ENCODE assay signal across 14 cellular contexts in genomic region chr14:38042356-38042755, GRCh38.
DNase-seq lines count a peak whose midpoint lies in the region; ATAC-seq, FAIRE-seq and TF ChIP-seq lines count a peak whose summit lies in the region.
"Had no signal": no experiment of that assay in that cellular context is flagged by ENCODE, and none has a peak within 500 bp of the region (broad histone marks: within the 10 kb centered on the region; RNA-seq: fewer than 3 reads in every experiment).

No MANE protein-coding gene starts in this region.

- no peak for TF ChIP-seq EP300 in A549 (IDR thresholded peaks at IDR 0.05)

- in situ Hi-C loops in astrocyte of the spinal cord (cut with HindIII; ENCODE audit: low sequenced_read_pairs) = no loop called here

- no peaks in the 10 kb centered on the region for H3K4me1 ChIP-seq in A549
- H3K4me1 ChIP-seq in naive thymus-derived CD4-positive, alpha-beta T cell (ENCODE audit: control insufficient read depth in 2 of 2, insufficient read depth in 2 of 2, low read length in 2 of 2) = peaks cover 0 to 13% of the 10 kb centered on the region in 2 donors
- H3K4me1 ChIP-seq: parathyroid adenoma had no signal

- no peak overlapping the region for H3K27ac Mint-ChIP-seq in naive thymus-derived CD4-positive, alpha-beta T cell
- H3K27ac Mint-ChIP-seq: activated naive CD4-positive, alpha-beta T cell treated with anti-CD3 and anti-CD28 coated beads, Interleukin-2, amount 50 U/mL, for 24 hours; H9 had no signal

- POLR2A ChIA-PET in A549 (lab: Yijun Ruan, JAX) = no interaction called here
- POLR2A ChIA-PET in naive thymus-derived CD4-positive, alpha-beta T cell (lab: Charles Lee) = interaction anchor here (0.6 kb wide), 1 partner anchor 18 kb away, joined by 3 read pairs; no protein-coding TSS in a partner anchor

- H3K27me3 Mint-ChIP-seq in naive thymus-derived CD4-positive, alpha-beta T cell = no peaks in the 10 kb centered on the region
- H3K27me3 Mint-ChIP-seq: activated naive CD4-positive, alpha-beta T cell treated with anti-CD3 and anti-CD28 coated beads, Interleukin-2, amount 50 U/mL, for 24 hours had no signal

- DNase-seq in A549 (ENCODE audit: low read depth in 1 of 2, low spot score in 1 of 2) (peak in 1 of 2 experiments; percentile 33), HS-27A (ENCODE audit: low read depth) (peak; percentile 75), astrocyte of the spinal cord (ENCODE audit: low read depth, low spot score) (peak; percentile 65), left kidney (ENCODE audit: low read depth, low spot score) (peak; percentile 34), NCI-H748 treated with DMSO at 0.1 percent for 48 hours (lab: John Stamatoyannopoulos, UW) (no peak)
- no peak for DNase-seq in naive thymus-derived CD4-positive, alpha-beta T cell
- DNase-seq: activated CD4-positive, alpha-beta T cell treated with anti-CD3 and anti-CD28 coated beads, Interleukin-2, amount 50 U/mL, for 1 hour; H9; NCI-H524 treated with DMSO at 0.1 percent for 48 hours had no signal

- TF ChIP-seq POLR2A in A549 (IDR thresholded peaks at IDR 0.05; ENCODE audit: low read length) = no peak

- H3K4me2 ChIP-seq in A549 = peak overlapping the region; percentile 31; the same call in 2 of the 3 replicates

- TF ChIP-seq RAD21 in A549 (conservative IDR thresholded peaks at IDR 0.05 in 1 of 2, IDR thresholded peaks at IDR 0.05 in 1 of 2) = no peak

- H3K9me3 ChIP-seq in A549 = no peaks in the 10 kb centered on the region
- no peaks in the 10 kb centered on the region for H3K9me3 ChIP-seq in naive thymus-derived CD4-positive, alpha-beta T cell (ENCODE audit: control insufficient read depth in 2 of 3, low read length in 3 of 3)

- ATAC-seq in A549 (no peak; a peak in 1 of 6 replicates), GM19452 (IDR thresholded peaks at IDR 0.05; ENCODE audit: unreplicated experiment) (no peak), GM21619 (IDR thresholded peaks at IDR 0.05; ENCODE audit: unreplicated experiment) (no peak)
- ATAC-seq in naive thymus-derived CD4-positive, alpha-beta T cell = no peak

- H3K36me3 ChIP-seq in naive thymus-derived CD4-positive, alpha-beta T cell (ENCODE audit: control insufficient read depth in 2 of 3, insufficient read depth in 3 of 3, low read length in 3 of 3) = no peaks in the 10 kb centered on the region

- no peak overlapping the region for H3K4me3 Mint-ChIP-seq in naive thymus-derived CD4-positive, alpha-beta T cell
- H3K4me3 Mint-ChIP-seq: activated naive CD4-positive, alpha-beta T cell treated with anti-CD3 and anti-CD28 coated beads, Interleukin-2, amount 50 U/mL, for 24 hours; H9 had no signal

- FAIRE-seq in A549 (lab: Jason Lieb, UNC) = no peak

- CTCF ChIA-PET in A549 (lab: Yijun Ruan, JAX) = interaction anchor here (0.7 kb wide), 1 partner anchor 517 kb away, joined by 3 read pairs; no protein-coding TSS in a partner anchor
- CTCF ChIA-PET in naive thymus-derived CD4-positive, alpha-beta T cell (lab: Charles Lee) = interaction anchor here (0.6 kb wide), 1 partner anchor 40 kb away, joined by 3 read pairs; no protein-coding TSS in a partner anchor

- TF ChIP-seq CTCF in A549 (IDR thresholded peaks at IDR 0.05) (no peak), astrocyte of the spinal cord (IDR thresholded peaks at IDR 0.05; ENCODE audit: low read depth, low read length) (no peak)

- intact Hi-C loops in naive thymus-derived CD4-positive, alpha-beta T cell (cut with micrococcal nuclease) = no loop called here

- no peaks in the 10 kb centered on the region for H3K27me3 ChIP-seq in naive thymus-derived CD4-positive, alpha-beta T cell (ENCODE audit: control insufficient read depth in 2 of 2, insufficient read depth in 2 of 2, low read length in 2 of 2)

- H3K27ac ChIP-seq in A549 = no peak overlapping the region
- H3K27ac ChIP-seq in naive thymus-derived CD4-positive, alpha-beta T cell (ENCODE audit: low read depth, low read length) = no peak overlapping the region
- H3K27ac ChIP-seq: parathyroid adenoma, SK-N-MC had no signal

- WGBS in A549 (ENCODE audit: missing lambda C conversion rate) = 8% methylated on average over 7 of the region's 7 CpGs

- H3K4me1 Mint-ChIP-seq in naive thymus-derived CD4-positive, alpha-beta T cell = peaks cover 0 to 32% (median 7%) of the 10 kb centered on the region in 7 donors

- H3K4me3 ChIP-seq in A549 (no peak overlapping the region), astrocyte of the spinal cord (ENCODE audit: low read depth, low read length) (no peak overlapping the region)
- no peak overlapping the region for H3K4me3 ChIP-seq in naive thymus-derived CD4-positive, alpha-beta T cell (ENCODE audit: low read length)
- H3K4me3 ChIP-seq: SK-N-MC had no signal

- H3K9me3 Mint-ChIP-seq in naive thymus-derived CD4-positive, alpha-beta T cell = peaks cover 0 to 4% (median 0%) of the 10 kb centered on the region in 11 donors
- H3K9me3 Mint-ChIP-seq: activated naive CD4-positive, alpha-beta T cell treated with anti-CD3 and anti-CD28 coated beads, Interleukin-2, amount 50 U/mL, for 24 hours; H9 had no signal

- H3K36me3 Mint-ChIP-seq in naive thymus-derived CD4-positive, alpha-beta T cell = peaks cover 0 to under 1% (median 0%) of the 10 kb centered on the region in 5 donors
- H3K36me3 Mint-ChIP-seq: activated naive CD4-positive, alpha-beta T cell treated with anti-CD3 and anti-CD28 coated beads, Interleukin-2, amount 50 U/mL, for 24 hours had no signal

TF ChIP-seq in A549, 52 proteins besides CTCF, POLR2A, EP300 and RAD21 (continues in another document):
- TF ChIP-seq TP53 (CRISPR knock-in tag; IDR thresholded peaks at IDR 0.05) (no peak), RCOR1 (IDR thresholded peaks at IDR 0.05; ENCODE audit: low read depth, low read length) (no peak), CBX2 (IDR thresholded peaks at IDR 0.05; ENCODE audit: borderline replicate concordance, low read depth) (no peak), ESRRA (IDR thresholded peaks at IDR 0.05; ENCODE audit: borderline replicate concordance, low read length) (no peak), EHF (CRISPR knock-in tag; IDR thresholded peaks at IDR 0.05) (no peak), FOSB (CRISPR knock-in tag; IDR thresholded peaks at IDR 0.05) (no peak), PHF8 (IDR thresholded peaks at IDR 0.05; ENCODE audit: borderline replicate concordance, low read depth) (no peak), ATOH8 (CRISPR knock-in tag; IDR thresholded peaks at IDR 0.05; ENCODE audit: low read depth) (no peak), TFCP2L1 (CRISPR knock-in tag; IDR thresholded peaks at IDR 0.05) (no peak), HOXB13 (CRISPR knock-in tag; IDR thresholded peaks at IDR 0.05; ENCODE audit: low read depth) (no peak), NFE2L2 (conservative IDR thresholded peaks at IDR 0.05; ENCODE audit: low read length) (no peak), CHD4 (IDR thresholded peaks at IDR 0.05; ENCODE audit: borderline replicate concordance) (no peak), HEYL (CRISPR knock-in tag; IDR thresholded peaks at IDR 0.05) (no peak), FOXS1 (CRISPR knock-in tag; IDR thresholded peaks at IDR 0.05) (no peak), MYC (IDR thresholded peaks at IDR 0.05; ENCODE audit: borderline replicate concordance, low read length) (no peak), BCL3 (IDR thresholded peaks at IDR 0.05) (no peak)
- TF ChIP-seq, protein P1, sequence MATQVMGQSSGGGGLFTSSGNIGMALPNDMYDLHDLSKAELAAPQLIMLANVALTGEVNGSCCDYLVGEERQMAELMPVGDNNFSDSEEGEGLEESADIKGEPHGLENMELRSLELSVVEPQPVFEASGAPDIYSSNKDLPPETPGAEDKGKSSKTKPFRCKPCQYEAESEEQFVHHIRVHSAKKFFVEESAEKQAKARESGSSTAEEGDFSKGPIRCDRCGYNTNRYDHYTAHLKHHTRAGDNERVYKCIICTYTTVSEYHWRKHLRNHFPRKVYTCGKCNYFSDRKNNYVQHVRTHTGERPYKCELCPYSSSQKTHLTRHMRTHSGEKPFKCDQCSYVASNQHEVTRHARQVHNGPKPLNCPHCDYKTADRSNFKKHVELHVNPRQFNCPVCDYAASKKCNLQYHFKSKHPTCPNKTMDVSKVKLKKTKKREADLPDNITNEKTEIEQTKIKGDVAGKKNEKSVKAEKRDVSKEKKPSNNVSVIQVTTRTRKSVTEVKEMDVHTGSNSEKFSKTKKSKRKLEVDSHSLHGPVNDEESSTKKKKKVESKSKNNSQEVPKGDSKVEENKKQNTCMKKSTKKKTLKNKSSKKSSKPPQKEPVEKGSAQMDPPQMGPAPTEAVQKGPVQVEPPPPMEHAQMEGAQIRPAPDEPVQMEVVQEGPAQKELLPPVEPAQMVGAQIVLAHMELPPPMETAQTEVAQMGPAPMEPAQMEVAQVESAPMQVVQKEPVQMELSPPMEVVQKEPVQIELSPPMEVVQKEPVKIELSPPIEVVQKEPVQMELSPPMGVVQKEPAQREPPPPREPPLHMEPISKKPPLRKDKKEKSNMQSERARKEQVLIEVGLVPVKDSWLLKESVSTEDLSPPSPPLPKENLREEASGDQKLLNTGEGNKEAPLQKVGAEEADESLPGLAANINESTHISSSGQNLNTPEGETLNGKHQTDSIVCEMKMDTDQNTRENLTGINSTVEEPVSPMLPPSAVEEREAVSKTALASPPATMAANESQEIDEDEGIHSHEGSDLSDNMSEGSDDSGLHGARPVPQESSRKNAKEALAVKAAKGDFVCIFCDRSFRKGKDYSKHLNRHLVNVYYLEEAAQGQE (IDR thresholded peaks at IDR 0.05) = no peak

Comparison
In these comparisons a context has a peak if more than half of its experiments do, and no peak if none do; other contexts are left out.
1. DNase-seq: peak in HS-27A (single experiment), astrocyte of the spinal cord (single experiment) and left kidney (single experiment); none in naive thymus-derived CD4-positive, alpha-beta T cell (0 of 9) and NCI-H748 treated with DMSO at 0.1 percent for 48 hours (single experiment).